In the genomic region with DNA sequence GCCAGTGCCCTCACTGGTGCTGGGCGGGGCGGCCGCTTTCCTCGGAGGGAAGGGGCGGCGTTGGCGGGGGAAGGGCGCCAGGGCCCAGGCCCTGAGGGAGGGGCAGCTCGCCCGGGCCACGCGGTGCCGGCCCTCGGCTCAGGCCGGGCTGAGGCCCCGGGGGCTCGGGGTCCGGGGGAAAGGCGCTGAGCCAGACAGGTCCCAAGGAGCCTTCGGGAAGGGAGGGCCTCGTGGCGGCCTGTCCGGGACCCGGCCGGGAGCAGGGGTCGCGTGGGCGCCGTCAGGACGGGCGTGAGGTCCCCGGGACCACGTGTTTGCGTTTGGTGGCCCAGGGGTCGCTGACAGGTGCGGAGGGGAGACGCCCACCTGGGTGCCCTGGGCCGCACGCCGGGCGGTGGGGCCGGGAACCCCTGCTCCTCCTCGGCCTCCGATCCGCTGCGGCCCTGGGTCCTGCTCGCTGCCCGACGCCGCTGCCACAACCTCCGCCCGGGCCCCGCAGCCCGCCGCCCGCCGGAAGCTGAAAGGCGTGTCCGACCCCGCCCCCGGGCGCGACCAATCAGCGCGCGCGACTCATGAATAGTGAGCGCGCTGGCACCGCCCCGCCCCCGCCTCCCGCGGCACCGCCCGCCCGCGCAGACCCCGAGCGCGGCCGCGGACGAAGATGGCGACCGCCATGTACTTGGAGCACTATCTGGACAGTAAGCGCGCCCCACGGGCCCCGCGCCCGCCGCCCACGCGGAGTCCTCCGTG, we compare ENCODE assay signal across 8 cellular contexts. TPM values are rescaled to one million over a fixed set of nuclear protein-coding genes. Genes with fewer than 3 reads are reported as not detected.
A peak's percentile ranks its signal among the peaks of the same experiment; 100 is the strongest.
DNase-seq lines count a peak whose midpoint lies in the region; ATAC-seq, FAIRE-seq and TF ChIP-seq lines count a peak whose summit lies in the region.

A gene (plus strand): TSS at position 635 of the 750 bp plus-strand sequence. CDS start 27 bp downstream, at position 662.

- H3K9me3 ChIP-seq in right atrium auricular region = no peaks in the 10 kb centered on the region

- intact Hi-C loops in T-helper 2 cell treated with Interferon-gamma antibody and Interleukin-4, amounts not matched to agents 100 ng/mL and 5 ng/mL, for 36 hours (cut with micrococcal nuclease) = loop anchor here (1.0 to 5.0 kb wide), 9 partner anchors 15 to 869 kb away; a partner anchor contains a TSS

- H3K4me1 ChIP-seq in right atrium auricular region = peaks cover 0 to 15% of the 10 kb centered on the region in 2 donors

- H3K27me3 ChIP-seq in right atrium auricular region = no peaks in the 10 kb centered on the region

- TF ChIP-seq CTCF in right atrium auricular region (IDR thresholded peaks at IDR 0.05) = no peak

- peak; percentile 20 for FAIRE-seq in urothelium cell line (lab: Jason Lieb, UNC)

- H3K4me3 ChIP-seq in right atrium auricular region = peak within 1 kb of the TSS; percentile 72 to 79

- H3K27ac ChIP-seq in angular gyrus (ENCODE audit: low read depth, low read length) (peak within 1 kb of the TSS; percentile 83), right atrium auricular region (peak within 1 kb of the TSS; percentile 87 to 95)

- TF ChIP-seq POLR2A in GM18505 (IDR thresholded peaks at IDR 0.05; ENCODE audit: borderline replicate concordance, extremely low read depth, insufficient read depth, insufficient read length) = peak; percentile 70

- DNase-seq in NCI-H1694 treated with DMSO at 0.1 percent for 48 hours (lab: John Stamatoyannopoulos, UW) (peak; percentile 87), right atrium auricular region (ENCODE audit: low spot score) (peak; percentile 98), putamen (ENCODE audit: low spot score) (peak; percentile 90), urothelium cell line (ENCODE audit: low spot score) (peak; percentile 94)

- ATAC-seq in GM18505 (IDR thresholded peaks at IDR 0.05; ENCODE audit: unreplicated experiment) (peak; percentile 51), HG02938 (IDR thresholded peaks at IDR 0.05; ENCODE audit: unreplicated experiment) (peak; percentile 54)

- H3K36me3 ChIP-seq in right atrium auricular region = peaks cover 22% of the 10 kb centered on the region

RNA-seq across cellular contexts. Expression of the gene that starts here (rescaled TPM):
- total RNA-seq in T-helper 2 cell treated with Interferon-gamma antibody and Interleukin-4, amounts not matched to agents 100 ng/mL and 5 ng/mL, for 36 hours = 40.5 and 41.2 TPM in 2 replicates
- 10 to 100 TPM; 21.9 to 32.7 TPM for total RNA-seq in right atrium auricular region

Comparison
In these comparisons a context has a peak if more than half of its experiments do, and no peak if none do; other contexts are left out.
1. Peak in every context shown above with its lines: DNase-seq, ATAC-seq, H3K4me3 ChIP-seq and H3K27ac ChIP-seq.